ENCODE assay signal across 1 cellular context in the genomic region with DNA sequence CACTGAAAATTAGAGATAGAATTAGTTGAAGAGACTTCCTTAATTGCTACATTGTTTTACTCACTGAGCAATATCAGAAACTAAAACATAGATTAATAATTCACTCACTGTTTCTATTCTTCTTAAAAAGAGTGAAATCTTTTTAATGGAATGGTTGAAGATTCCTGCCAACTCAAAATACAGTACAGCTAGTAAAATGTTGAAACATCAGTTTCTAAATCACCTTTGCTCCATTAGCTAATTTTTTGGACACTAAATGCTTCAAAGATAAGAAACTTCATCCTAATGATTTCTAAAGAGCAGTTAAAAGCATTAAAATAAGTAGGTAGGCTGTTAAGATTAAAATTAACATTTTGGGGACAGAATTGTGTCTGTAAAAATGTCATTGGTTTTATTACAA.
TF ChIP-seq lines count a peak whose summit lies in the region.

No MANE protein-coding gene starts in this region.

TF ChIP-seq in IMR-90, 13 proteins besides CTCF, POLR2A, EP300 and RAD21:
- TF ChIP-seq CHD1 (IDR thresholded peaks at IDR 0.05; ENCODE audit: low read depth, low read length), result no peak
- no peak for TF ChIP-seq NFE2L2 (IDR thresholded peaks at IDR 0.05; ENCODE audit: low read depth, low read length)
- TF ChIP-seq RCOR1 (IDR thresholded peaks at IDR 0.05; ENCODE audit: insufficient replicate concordance, low read length), result no peak
- no peak for TF ChIP-seq MAFK (IDR thresholded peaks at IDR 0.05; ENCODE audit: low read depth, low read length)
- TF ChIP-seq MAZ (IDR thresholded peaks at IDR 0.05; ENCODE audit: borderline replicate concordance, low read depth, low read length), result no peak
- no peak for TF ChIP-seq FOS (IDR thresholded peaks at IDR 0.05; ENCODE audit: low read depth, low read length)
- TF ChIP-seq MXI1 (IDR thresholded peaks at IDR 0.05; ENCODE audit: borderline replicate concordance, low read depth, low read length), result no peak
- TF ChIP-seq RFX5 (IDR thresholded peaks at IDR 0.05; ENCODE audit: low read depth, low read length), result no peak
- TF ChIP-seq, protein P1, sequence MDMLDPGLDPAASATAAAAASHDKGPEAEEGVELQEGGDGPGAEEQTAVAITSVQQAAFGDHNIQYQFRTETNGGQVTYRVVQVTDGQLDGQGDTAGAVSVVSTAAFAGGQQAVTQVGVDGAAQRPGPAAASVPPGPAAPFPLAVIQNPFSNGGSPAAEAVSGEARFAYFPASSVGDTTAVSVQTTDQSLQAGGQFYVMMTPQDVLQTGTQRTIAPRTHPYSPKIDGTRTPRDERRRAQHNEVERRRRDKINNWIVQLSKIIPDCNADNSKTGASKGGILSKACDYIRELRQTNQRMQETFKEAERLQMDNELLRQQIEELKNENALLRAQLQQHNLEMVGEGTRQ (IDR thresholded peaks at IDR 0.05; ENCODE audit: low read depth, low read length), result no peak
- no peak for TF ChIP-seq SMC3 (IDR thresholded peaks at IDR 0.05; ENCODE audit: low read depth, low read length)
- no peak for TF ChIP-seq BHLHE40 (IDR thresholded peaks at IDR 0.05; ENCODE audit: low read depth, low read length)
- TF ChIP-seq CEBPB (IDR thresholded peaks at IDR 0.05; ENCODE audit: low read depth, low read length), result no peak
TF ChIP-seq in IMR-90: peak in this region for 0.
